In genomic region chr10:13810536-13810935, GRCh38 we compare ENCODE assay signal across 29 cellular contexts.
"Had no signal": no experiment of that assay in that cellular context is flagged by ENCODE, and none has a peak within 500 bp of the region (broad histone marks: within the 10 kb centered on the region; RNA-seq: fewer than 3 reads in every experiment).

No MANE protein-coding gene starts in this region.

- H3K4me1 ChIP-seq: ascending aorta, body of pancreas had no signal

- H3K9me3 Mint-ChIP-seq: activated naive CD8-positive, alpha-beta T cell treated with anti-CD3 and anti-CD28 coated beads, Interleukin-2, amount 50 U/mL, for 24 hours; activated T-cell treated with anti-CD3 and anti-CD28 coated beads, Interleukin-2, amount 50 U/mL, for 24 hours; activated T-helper 1 cell treated with anti-CD3 and anti-CD28 coated beads, Interleukin-12 subunit alpha, Interleukin-12 subunit beta, Interleukin-2, Interleukin-4 antibody, amounts not matched to agents 30 ng/mL and 10 ng/mL and 1 ng/mL, durations not matched to agents 14 hours and 24 hours and 36 hours; T-helper 1 cell treated with Interleukin-12 subunit alpha and Interleukin-12 subunit beta and Interleukin-4 antibody, amounts not matched to agents 30 μg/mL and 1 μg/mL, for 36 hours had no signal

- H3K27me3 Mint-ChIP-seq: activated CD8-positive, alpha-beta memory T cell treated with anti-CD3 and anti-CD28 coated beads, Interleukin-2, amount 10 ng/mL, durations not matched to agents 7 days and 5 days; activated naive CD8-positive, alpha-beta T cell treated with anti-CD3 and anti-CD28 coated beads, Interleukin-2, amount 50 U/mL, for 24 hours; activated T-cell treated with anti-CD3 and anti-CD28 coated beads, Interleukin-2, amount 50 U/mL, for 24 hours had no signal

- H3K27me3 ChIP-seq: ascending aorta, body of pancreas, Peyer's patch had no signal

- H3K36me3 ChIP-seq: ascending aorta, Peyer's patch had no signal

- H3K27ac ChIP-seq: ascending aorta, body of pancreas, Peyer's patch, RWPE1 had no signal

- H3K4me3 Mint-ChIP-seq: activated CD8-positive, alpha-beta memory T cell treated with anti-CD3 and anti-CD28 coated beads, Interleukin-2, amount 10 ng/mL, durations not matched to agents 7 days and 5 days; activated naive CD8-positive, alpha-beta T cell treated with anti-CD3 and anti-CD28 coated beads, Interleukin-2, amount 50 U/mL, for 24 hours; activated T-cell treated with anti-CD3 and anti-CD28 coated beads, Interleukin-2, amount 50 U/mL, for 24 hours; activated T-helper 1 cell treated with anti-CD3 and anti-CD28 coated beads, Interleukin-12 subunit alpha, Interleukin-12 subunit beta, Interleukin-2, Interleukin-4 antibody, amounts not matched to agents 30 ng/mL and 10 ng/mL and 1 ng/mL, durations not matched to agents 14 hours and 24 hours and 36 hours; T-helper 1 cell treated with Interleukin-12 subunit alpha and Interleukin-12 subunit beta and Interleukin-4 antibody, amounts not matched to agents 30 μg/mL and 1 μg/mL, for 36 hours had no signal

- FAIRE-seq: bronchial epithelial cell, K562 had no signal

- H3K27ac Mint-ChIP-seq: activated CD8-positive, alpha-beta memory T cell treated with anti-CD3 and anti-CD28 coated beads, Interleukin-2, amount 10 ng/mL, durations not matched to agents 7 days and 5 days; activated naive CD4-positive, alpha-beta T cell treated with anti-CD3 and anti-CD28 coated beads, Interleukin-2, amount 50 U/mL, for 72 hours; activated naive CD8-positive, alpha-beta T cell treated with anti-CD3 and anti-CD28 coated beads, Interleukin-2, amount 50 U/mL, for 24 hours; activated T-cell treated with anti-CD3 and anti-CD28 coated beads, Interleukin-2, amount 50 U/mL, for 24 hours; activated T-helper 1 cell treated with anti-CD3 and anti-CD28 coated beads, Interleukin-12 subunit alpha, Interleukin-12 subunit beta, Interleukin-2, Interleukin-4 antibody, amounts not matched to agents 30 ng/mL and 10 ng/mL and 1 ng/mL, durations not matched to agents 14 hours and 24 hours and 36 hours; T-helper 1 cell treated with Interleukin-12 subunit alpha and Interleukin-12 subunit beta and Interleukin-4 antibody, amounts not matched to agents 30 μg/mL and 1 μg/mL, for 36 hours had no signal

- H3K36me3 Mint-ChIP-seq: activated CD8-positive, alpha-beta memory T cell treated with anti-CD3 and anti-CD28 coated beads, Interleukin-2, amount 10 ng/mL, durations not matched to agents 7 days and 5 days; activated naive CD4-positive, alpha-beta T cell treated with anti-CD3 and anti-CD28 coated beads, Interleukin-2, amount 50 U/mL, for 72 hours had no signal

- ATAC-seq: activated CD4-positive, CD25-positive, alpha-beta regulatory T cell treated with anti-CD3 and anti-CD28 coated beads, Interleukin-2, amount 50 U/mL, for 24 hours; activated CD8-positive, alpha-beta memory T cell treated with anti-CD3 and anti-CD28 coated beads, Interleukin-2, amount 10 ng/mL, durations not matched to agents 7 days and 5 days; activated naive CD4-positive, alpha-beta T cell treated with anti-CD3 and anti-CD28 coated beads, Interleukin-2, amount 50 U/mL, for 72 hours; activated naive CD8-positive, alpha-beta T cell treated with anti-CD3 and anti-CD28 coated beads, Interleukin-2, amount 50 U/mL, for 24 hours; body of pancreas; K562 had no signal

- H3K4me3 ChIP-seq: ascending aorta, body of pancreas, K562, Peyer's patch had no signal

- H3K9me3 ChIP-seq: ascending aorta, body of pancreas, Peyer's patch had no signal

- DNase-seq: activated CD4-positive, alpha-beta T cell treated with anti-CD3 and anti-CD28 coated beads for 4 hours; activated CD8-positive, alpha-beta memory T cell treated with anti-CD3 and anti-CD28 coated beads, Interleukin-2, amount 10 ng/mL, durations not matched to agents 7 days and 5 days; activated effector memory CD4-positive, alpha-beta T cell treated with anti-CD3 and anti-CD28 coated beads, Interleukin-2, amount 50 U/mL, for 16 hours; activated naive CD4-positive, alpha-beta T cell treated with Interleukin-2 at 50 U/mL for 16 hours; activated naive CD8-positive, alpha-beta T cell treated with anti-CD3 and anti-CD28 coated beads, Interleukin-2, amount 50 U/mL, for 24 hours; activated T-cell treated with anti-CD3 and anti-CD28 coated beads, Interleukin-2, amount 50 U/mL, for 24 hours; amniotic stem cell; body of pancreas; Karpas-422; MM.1S; NCI-H1048; NCI-H146; NCI-H1930; NCI-H2171; NCI-H2227 treated with DMSO at 0.1 percent for 48 hours; NCI-H446 treated with DMSO at 0.1 percent for 48 hours; NCI-H524 treated with DMSO at 0.1 percent for 48 hours; NCI-H82; NK-92 treated with Interleukin-12 subunit alpha and Interleukin-12 subunit beta, amount 100 ng/mL, for 24 hours; Peyer's patch; Right ventricle myocardium superior had no signal
